Comparison of ENCODE assay signal across 11 cellular contexts in the genomic region with DNA sequence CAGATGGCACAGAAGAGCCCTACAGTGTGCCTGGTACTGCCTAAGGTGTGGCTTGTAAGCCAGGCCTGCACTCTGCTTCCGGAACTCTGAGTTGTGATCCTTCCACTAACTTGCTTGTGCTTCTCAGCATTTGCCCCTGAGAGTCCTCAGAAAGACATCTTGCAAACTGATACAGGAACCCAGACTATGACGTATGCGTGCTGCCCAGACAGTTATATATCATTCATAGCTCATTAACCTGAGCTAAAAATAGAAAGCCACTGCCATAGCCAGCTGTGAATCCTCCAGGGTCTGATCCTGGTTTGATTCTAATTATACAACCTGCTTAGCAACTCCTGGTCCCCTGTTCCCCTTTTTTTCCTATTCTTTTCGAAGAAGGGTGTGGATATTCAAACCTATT.
DNase-seq lines count a peak whose midpoint lies in the region; ATAC-seq and TF ChIP-seq lines count a peak whose summit lies in the region.
"Had no signal": no experiment of that assay in that cellular context is flagged by ENCODE, and none has a peak within 500 bp of the region (broad histone marks: within the 10 kb centered on the region; RNA-seq: fewer than 3 reads in every experiment).

No MANE protein-coding gene starts in this region.

- intact Hi-C loops in natural killer cell (cut with micrococcal nuclease): no loop called here

- H3K36me3 Mint-ChIP-seq in natural killer cell: no peaks in the 10 kb centered on the region
- H3K36me3 Mint-ChIP-seq in stimulated activated naive B cell treated with anti-CD40 and anti-IgM and Interleukin-4, amounts not matched to agents 10 μg/mL and 1 μg/mL and 100 μg/mL, for 72 hours: no peaks in the 10 kb centered on the region
- H3K36me3 Mint-ChIP-seq: CD8-positive, alpha-beta T cell had no signal

- no peak for ATAC-seq in natural killer cell
- no peak for ATAC-seq in stimulated activated naive B cell treated with anti-CD40 and anti-IgM and Interleukin-4, amounts not matched to agents 10 μg/mL and 1 μg/mL and 100 μg/mL, for 72 hours (replicated peaks)
- ATAC-seq: CD8-positive, alpha-beta T cell had no signal

- no peaks in the 10 kb centered on the region for H3K9me3 Mint-ChIP-seq in natural killer cell
- H3K9me3 Mint-ChIP-seq in stimulated activated naive B cell treated with anti-CD40 and anti-IgM and Interleukin-4, amounts not matched to agents 10 μg/mL and 1 μg/mL and 100 μg/mL, for 72 hours: no peaks in the 10 kb centered on the region
- H3K9me3 Mint-ChIP-seq: CD8-positive, alpha-beta T cell had no signal

- H3K4me3 Mint-ChIP-seq in natural killer cell: no peak overlapping the region
- no peak overlapping the region for H3K4me3 Mint-ChIP-seq in stimulated activated naive B cell treated with anti-CD40 and anti-IgM and Interleukin-4, amounts not matched to agents 10 μg/mL and 1 μg/mL and 100 μg/mL, for 72 hours
- H3K4me3 Mint-ChIP-seq: activated naive CD8-positive, alpha-beta T cell; CD8-positive, alpha-beta T cell had no signal

- no peaks in the 10 kb centered on the region for H3K4me1 Mint-ChIP-seq in natural killer cell
- H3K4me1 Mint-ChIP-seq in stimulated activated naive B cell treated with anti-CD40 and anti-IgM and Interleukin-4, amounts not matched to agents 10 μg/mL and 1 μg/mL and 100 μg/mL, for 72 hours: no peaks in the 10 kb centered on the region

- H3K27ac Mint-ChIP-seq in natural killer cell: no peak overlapping the region
- no peak overlapping the region for H3K27ac Mint-ChIP-seq in stimulated activated naive B cell treated with anti-CD40 and anti-IgM and Interleukin-4, amounts not matched to agents 10 μg/mL and 1 μg/mL and 100 μg/mL, for 72 hours
- H3K27ac Mint-ChIP-seq: activated naive CD8-positive, alpha-beta T cell; CD8-positive, alpha-beta T cell had no signal

- no peaks in the 10 kb centered on the region for H3K27me3 Mint-ChIP-seq in natural killer cell (ENCODE audit: low read depth in 2 of 2)
- peaks cover 0 to 13% of the 10 kb centered on the region in 2 donors for H3K27me3 Mint-ChIP-seq in stimulated activated naive B cell treated with anti-CD40 and anti-IgM and Interleukin-4, amounts not matched to agents 10 μg/mL and 1 μg/mL and 100 μg/mL, for 72 hours
- H3K27me3 Mint-ChIP-seq: activated naive CD8-positive, alpha-beta T cell had no signal

- TF ChIP-seq CTCF in natural killer cell (IDR thresholded peaks at IDR 0.05): no peak

- peak; percentile 89 for DNase-seq in DMS 273 (lab: John Stamatoyannopoulos, UW; ENCODE audit: unreplicated experiment)
- peak; percentile 7 to 26 for DNase-seq in NCI-H187 (lab: John Stamatoyannopoulos, UW)
- peak; percentile 4 for DNase-seq in amniotic epithelial cell (ENCODE audit: low read depth)
- peak; percentile 47 for DNase-seq in myocyte (ENCODE audit: low read depth)
- DNase-seq in OCI-M2 (lab: John Stamatoyannopoulos, UW; ENCODE audit: unreplicated experiment): no peak
- no peak for DNase-seq in natural killer cell
- DNase-seq in stimulated activated CD4-positive, alpha-beta T cell treated with anti-CD3 and anti-CD28 coated beads, Interleukin-4, amount 100 ng/mL, for 1 hour: no peak
- no peak for DNase-seq in stimulated activated naive B cell treated with anti-CD40 and anti-IgM and Interleukin-4, amounts not matched to agents 10 μg/mL and 1 μg/mL and 100 μg/mL, for 72 hours
- DNase-seq: CD8-positive, alpha-beta T cell; esophagus squamous epithelium had no signal

Comparison
In these comparisons a context has a peak if more than half of its experiments do, and no peak if none do; other contexts are left out.
1. DNase-seq: peak in DMS 273 (single experiment), NCI-H187 (2 of 2), amniotic epithelial cell (single experiment) and myocyte (single experiment); none in OCI-M2 (single experiment), natural killer cell (single experiment), stimulated activated CD4-positive, alpha-beta T cell treated with anti-CD3 and anti-CD28 coated beads, Interleukin-4, amount 100 ng/mL, for 1 hour (single experiment) and stimulated activated naive B cell treated with anti-CD40 and anti-IgM and Interleukin-4, amounts not matched to agents 10 μg/mL and 1 μg/mL and 100 μg/mL, for 72 hours (single experiment).